Comparison of ENCODE assay signal across 22 cellular contexts in genomic region chr2:219204425-219205164, GRCh38. TPM values are rescaled to one million over a fixed set of nuclear protein-coding genes. Genes with fewer than 3 reads are reported as not detected.
A peak's percentile ranks its signal among the peaks of the same experiment; 100 is the strongest.
DNase-seq lines count a peak whose midpoint lies in the region; ATAC-seq, FAIRE-seq and TF ChIP-seq lines count a peak whose summit lies in the region.
"Had no signal": no experiment of that assay in that cellular context is flagged by ENCODE, and none has a peak within 500 bp of the region (broad histone marks: within the 10 kb centered on the region; RNA-seq: fewer than 3 reads in every experiment).

No MANE protein-coding gene starts in this region.

- H3K36me3 ChIP-seq in Karpas-422 (ENCODE audit: insufficient read depth, low read length) (peaks cover 9% of the 10 kb centered on the region), kidney (ENCODE audit: control insufficient read depth in 1 of 2, insufficient read depth in 2 of 2, low read length in 2 of 2) (peaks cover 10 to 15% of the 10 kb centered on the region in 2 donors), sigmoid colon (peaks cover 0 to 19% (median 6%) of the 10 kb centered on the region in 4 donors)

- H3K9me3 Mint-ChIP-seq in activated CD4-positive, alpha-beta T cell treated with anti-CD3 and anti-CD28 coated beads, Interleukin-2, amount 10 ng/mL, durations not matched to agents 7 days and 5 days = peaks cover 3% of the 10 kb centered on the region

- FAIRE-seq in kidney (lab: Jason Lieb, UNC) = no peak
- FAIRE-seq: H1 had no signal

- H3K79me2 ChIP-seq in Karpas-422 (ENCODE audit: low read length) = no peaks in the 10 kb centered on the region

- H3K4me3 ChIP-seq in Karpas-422 (ENCODE audit: low read length) = no peak overlapping the region
- H3K4me3 ChIP-seq in kidney (ENCODE audit: low read length in 2 of 2) = no peak overlapping the region
- H3K4me3 ChIP-seq in sigmoid colon = no peak overlapping the region
- H3K4me3 ChIP-seq: PC-9 had no signal

- intact Hi-C loops in kidney (cut with DNase I) (no loop called here), sigmoid colon (cut with DNase I) (no loop called here)

- no peaks in the 10 kb centered on the region for H4K20me1 ChIP-seq in Karpas-422 (ENCODE audit: insufficient read depth, low read depth, low read length)

- 94 to 95% methylated on average over 7 of the region's 7 CpGs for WGBS in sigmoid colon, 2 donors

- H3K27me3 ChIP-seq in Karpas-422 (ENCODE audit: low read length) = no peaks in the 10 kb centered on the region
- H3K27me3 ChIP-seq in sigmoid colon = peaks cover 0 to 4% (median 0%) of the 10 kb centered on the region in 3 donors

- no peak for TF ChIP-seq EP300 in sigmoid colon (IDR thresholded peaks at IDR 0.05)

- CTCF ChIA-PET in activated CD4-positive, alpha-beta T cell treated with anti-CD3 and anti-CD28 coated beads, Interleukin-2, amount 10 ng/mL, durations not matched to agents 7 days and 5 days (lab: Charles Lee) = interaction anchor here (0.6 to 1.2 kb wide), 5 partner anchors 10 to 306 kb away, joined by 3 to 4 read pairs (median 3); no protein-coding TSS in a partner anchor

- no peak for DNase-seq in activated CD4-positive, alpha-beta T cell treated with anti-CD3 and anti-CD28 coated beads, Interleukin-2, amount 10 ng/mL, durations not matched to agents 7 days and 5 days
- DNase-seq in activated CD4-positive, alpha-beta T cell treated with anti-CD3 and anti-CD28 coated beads, Interleukin-2, amount 50 U/mL, for 1 hour = no peak
- peak; percentile 44 for DNase-seq in Karpas-422
- DNase-seq in kidney = peak; percentile 30
- DNase-seq in sigmoid colon = peak; percentile 36
- DNase-seq in activated CD4-positive, CD25-positive, alpha-beta regulatory T cell treated with anti-CD3 and anti-CD28 coated beads, Interleukin-2, amount 50 U/mL, for 72 hours = no peak
- DNase-seq: 8988T, Calu3, GF-D8, KG1, MV-4-11, NCI-H187, NCI-H2107, NCI-H2227 treated with DMSO at 0.1 percent for 48 hours, NCI-H510A treated with DMSO at 0.1 percent for 48 hours, PC-9, SIG-M5 had no signal

- no peak for ATAC-seq in HG03442 (IDR thresholded peaks at IDR 0.05; ENCODE audit: unreplicated experiment)
- no peak for ATAC-seq in HG03095 (IDR thresholded peaks at IDR 0.05; ENCODE audit: unreplicated experiment)

- H3K27ac ChIP-seq in Karpas-422 (ENCODE audit: low read length) (no peak overlapping the region), kidney (ENCODE audit: low read depth in 2 of 2, low read length in 2 of 2) (no peak overlapping the region), sigmoid colon (no peak overlapping the region)
- H3K27ac ChIP-seq: PC-9, RWPE1 had no signal

- H3K36me3 Mint-ChIP-seq in activated CD4-positive, alpha-beta T cell treated with anti-CD3 and anti-CD28 coated beads, Interleukin-2, amount 10 ng/mL, durations not matched to agents 7 days and 5 days (ENCODE audit: low read depth) = peaks cover 15% of the 10 kb centered on the region

- POLR2A ChIA-PET in activated CD4-positive, alpha-beta T cell treated with anti-CD3 and anti-CD28 coated beads, Interleukin-2, amount 10 ng/mL, durations not matched to agents 7 days and 5 days (lab: Charles Lee) = interaction anchor here (0.7 kb wide), 1 partner anchor 19 kb away, joined by 4 read pairs; no protein-coding TSS in a partner anchor

- no peak overlapping the region for H3K4me3 Mint-ChIP-seq in activated CD4-positive, alpha-beta T cell treated with anti-CD3 and anti-CD28 coated beads, Interleukin-2, amount 10 ng/mL, durations not matched to agents 7 days and 5 days
- H3K4me3 Mint-ChIP-seq: CD14-positive monocyte had no signal

- peaks cover 16% of the 10 kb centered on the region for H3K4me1 ChIP-seq in Karpas-422 (ENCODE audit: low read length)
- peaks cover 8 to 14% of the 10 kb centered on the region in 2 donors for H3K4me1 ChIP-seq in kidney (ENCODE audit: control insufficient read depth in 1 of 2, insufficient read depth in 1 of 2, low read depth in 1 of 2, low read length in 2 of 2)
- H3K4me1 ChIP-seq in sigmoid colon = peaks cover 0 to 22% (median 19%) of the 10 kb centered on the region in 4 donors

- no peaks in the 10 kb centered on the region for H3K27me3 Mint-ChIP-seq in activated CD4-positive, alpha-beta T cell treated with anti-CD3 and anti-CD28 coated beads, Interleukin-2, amount 10 ng/mL, durations not matched to agents 7 days and 5 days

- peaks cover 6% of the 10 kb centered on the region for H3K9me3 ChIP-seq in Karpas-422 (ENCODE audit: low read length)
- H3K9me3 ChIP-seq in kidney (ENCODE audit: control insufficient read depth in 1 of 2, low read length in 2 of 2) = no peaks in the 10 kb centered on the region
- no peaks in the 10 kb centered on the region for H3K9me3 ChIP-seq in sigmoid colon

- H2AFZ ChIP-seq in Karpas-422 (ENCODE audit: low read length) = no peak overlapping the region
- H2AFZ ChIP-seq: PC-9 had no signal

- no peaks in the 10 kb centered on the region for H3K9me2 ChIP-seq in Karpas-422 (replicated peaks; ENCODE audit: insufficient read depth, low read length)

- H3K9ac ChIP-seq in Karpas-422 (ENCODE audit: low read length) = no peak overlapping the region
- no peak overlapping the region for H3K9ac ChIP-seq in kidney (ENCODE audit: low read length in 2 of 2)

- TF ChIP-seq CTCF in kidney (IDR thresholded peaks at IDR 0.05; ENCODE audit: borderline replicate concordance, extremely low read depth, insufficient read depth) (no peak), sigmoid colon (IDR thresholded peaks at IDR 0.05) (no peak)

- peak overlapping the region; percentile 25 for H3K27ac Mint-ChIP-seq in activated CD4-positive, alpha-beta T cell treated with anti-CD3 and anti-CD28 coated beads, Interleukin-2, amount 10 ng/mL, durations not matched to agents 7 days and 5 days

- TF ChIP-seq POLR2A in sigmoid colon (IDR thresholded peaks at IDR 0.05) = no peak

- no peak overlapping the region for H3K4me2 ChIP-seq in Karpas-422 (ENCODE audit: low read depth, low read length, poor library complexity, severe bottlenecking)
- H3K4me2 ChIP-seq: PC-9 had no signal

- H3K4me1 Mint-ChIP-seq in activated CD4-positive, alpha-beta T cell treated with anti-CD3 and anti-CD28 coated beads, Interleukin-2, amount 10 ng/mL, durations not matched to agents 7 days and 5 days = peaks cover 40% of the 10 kb centered on the region

RNA-seq across cellular contexts. Expression of gene ZFAND2B, which starts 2.0 kb away (rescaled TPM):
- total RNA-seq in activated CD4-positive, alpha-beta T cell treated with anti-CD3 and anti-CD28 coated beads, Interleukin-2, amount 10 ng/mL, durations not matched to agents 7 days and 5 days = 10 to 100 TPM; 49.1 to 60.2 TPM
- 28.0 and 37.6 TPM in 2 replicates for total RNA-seq in Karpas-422 (2014; rRNA removed; shearing (Covaris generic); ENCODE audit: low replicate concordance)
- total RNA-seq in kidney (44.8 TPM), sigmoid colon (10 to 100 TPM; 26.9 to 55.8 (median 45.6) TPM)
- polyA plus RNA-seq in kidney (ENCODE audit: insufficient read depth, low read depth, low replicate concordance) (72.6 TPM), sigmoid colon (100 to 1,000 TPM in 1 of 3 donors, 10 to 100 TPM in 2; 52.4 to 103 (median 95.5) TPM)

RNA-seq across cellular contexts. Expression of gene ABCB6, which starts 14.2 kb away (rescaled TPM):
- 10 to 100 TPM; 10.0 to 10.3 TPM for total RNA-seq in activated CD4-positive, alpha-beta T cell treated with anti-CD3 and anti-CD28 coated beads, Interleukin-2, amount 10 ng/mL, durations not matched to agents 7 days and 5 days
- 14.3 and 28.4 TPM in 2 replicates for total RNA-seq in Karpas-422 (2014; rRNA removed; shearing (Covaris generic); ENCODE audit: low replicate concordance)
- total RNA-seq in kidney (17.8 TPM), sigmoid colon (10 to 100 TPM; 11.8 to 23.0 (median 16.1) TPM)
- polyA plus RNA-seq in kidney (ENCODE audit: insufficient read depth, low read depth, low replicate concordance) (53.6 TPM), sigmoid colon (10 to 100 TPM in 1 of 3 donors, 1 to 10 TPM in 1, not detected in 1; 4.8 to 39.3 TPM)

RNA-seq across cellular contexts. Expression of gene ATG9A, which starts 24.8 kb away (rescaled TPM):
- total RNA-seq in activated CD4-positive, alpha-beta T cell treated with anti-CD3 and anti-CD28 coated beads, Interleukin-2, amount 10 ng/mL, durations not matched to agents 7 days and 5 days = 10 to 100 TPM; 48.5 to 52.9 TPM
- 16.6 and 25.9 TPM in 2 replicates for total RNA-seq in Karpas-422 (2014; rRNA removed; shearing (Covaris generic); ENCODE audit: low replicate concordance)
- 41.5 TPM for total RNA-seq in kidney
- polyA plus RNA-seq in kidney (ENCODE audit: insufficient read depth, low read depth, low replicate concordance) = 24.0 TPM
- total RNA-seq in sigmoid colon = 10 to 100 TPM; 28.8 to 32.0 (median 29.8) TPM
- 10 to 100 TPM in 2 of 3 donors, 1 to 10 TPM in 1; 7.6 to 40.6 (median 10.2) TPM for polyA plus RNA-seq in sigmoid colon

RNA-seq across cellular contexts. Expression of gene ANKZF1, which starts 25.0 kb away (rescaled TPM):
- total RNA-seq in activated CD4-positive, alpha-beta T cell treated with anti-CD3 and anti-CD28 coated beads, Interleukin-2, amount 10 ng/mL, durations not matched to agents 7 days and 5 days = 100 to 1,000 TPM in 1 of 2 experiments, 10 to 100 TPM in 1; 92.0 to 100 TPM
- total RNA-seq in Karpas-422 (2014; rRNA removed; shearing (Covaris generic); ENCODE audit: low replicate concordance) = 159 and 230 TPM in 2 replicates
- total RNA-seq in kidney (48.9 TPM), sigmoid colon (10 to 100 TPM; 28.1 to 52.6 (median 41.1) TPM)
- polyA plus RNA-seq in kidney (ENCODE audit: insufficient read depth, low read depth, low replicate concordance) (26.6 TPM), sigmoid colon (10 to 100 TPM in 1 of 3 donors, 1 to 10 TPM in 2; 9.0 to 36.9 (median 9.7) TPM)

RNA-seq across cellular contexts. Expression of gene RETREG2, which starts 26.5 kb away (rescaled TPM):
- total RNA-seq in activated CD4-positive, alpha-beta T cell treated with anti-CD3 and anti-CD28 coated beads, Interleukin-2, amount 10 ng/mL, durations not matched to agents 7 days and 5 days = 100 to 1,000 TPM in 1 of 2 experiments, 10 to 100 TPM in 1; 95.1 to 102 TPM
- total RNA-seq in Karpas-422 (2014; rRNA removed; shearing (Covaris generic); ENCODE audit: low replicate concordance) = 61.1 and 93.8 TPM in 2 replicates
- total RNA-seq in kidney (106 TPM), sigmoid colon (10 to 100 TPM; 37.3 to 48.2 (median 43.2) TPM)
- polyA plus RNA-seq in kidney (ENCODE audit: insufficient read depth, low read depth, low replicate concordance) (112 TPM), sigmoid colon (10 to 100 TPM; 36.6 to 81.3 (median 43.5) TPM)

Comparison
In these comparisons a context has a peak if more than half of its experiments do, and no peak if none do; other contexts are left out.
1. DNase-seq: peak in Karpas-422 (single experiment), kidney (single experiment) and sigmoid colon (single experiment); none in activated CD4-positive, alpha-beta T cell treated with anti-CD3 and anti-CD28 coated beads, Interleukin-2, amount 10 ng/mL, durations not matched to agents 7 days and 5 days (single experiment), activated CD4-positive, alpha-beta T cell treated with anti-CD3 and anti-CD28 coated beads, Interleukin-2, amount 50 U/mL, for 1 hour (single experiment) and activated CD4-positive, CD25-positive, alpha-beta regulatory T cell treated with anti-CD3 and anti-CD28 coated beads, Interleukin-2, amount 50 U/mL, for 72 hours (single experiment).